ENCODE assay signal across 8 cellular contexts in the genomic region with DNA sequence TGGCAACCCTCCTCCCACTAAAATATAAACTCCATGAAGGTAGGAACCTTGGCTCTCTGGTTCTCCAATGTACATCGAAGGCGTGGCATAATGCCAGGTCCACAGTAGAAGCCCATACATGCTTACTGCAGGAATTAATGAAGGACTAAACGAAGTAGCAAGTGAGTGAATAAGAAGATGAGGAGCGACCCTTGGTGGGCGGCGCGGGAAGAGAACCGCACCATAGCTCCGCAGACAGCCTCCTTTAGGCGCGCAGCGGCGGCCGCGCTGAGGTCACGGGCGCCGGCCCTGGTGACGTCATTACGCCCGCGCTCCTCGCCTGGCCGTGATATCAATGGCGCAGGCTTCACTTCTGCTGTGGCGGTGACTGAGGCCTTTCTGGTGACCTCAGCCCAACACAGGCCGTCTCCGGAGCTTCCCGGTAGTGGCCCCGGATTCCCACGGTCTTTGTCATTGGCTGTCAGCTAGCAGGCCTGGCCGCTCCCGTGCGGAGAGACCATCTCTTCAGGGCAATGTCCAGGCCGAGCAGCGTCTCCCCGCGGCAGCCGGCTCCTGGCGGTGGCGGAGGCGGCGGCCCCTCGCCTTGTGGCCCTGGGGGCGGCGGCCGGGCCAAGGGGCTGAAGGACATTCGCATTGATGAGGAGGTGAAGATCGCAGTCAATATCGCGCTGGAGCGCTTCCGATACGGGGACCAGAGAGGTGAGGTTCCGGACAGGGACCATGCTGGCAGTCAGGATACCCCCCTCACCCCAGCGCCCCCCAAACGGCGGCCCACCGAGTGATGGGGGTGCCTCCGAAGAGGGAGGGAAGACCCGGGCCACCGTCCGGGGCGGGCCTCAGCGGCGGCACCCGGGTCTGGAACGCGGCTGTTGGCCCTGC. TPM values are rescaled to one million over a fixed set of nuclear protein-coding genes. Genes with fewer than 3 reads are reported as not detected.
DNase-seq lines count a peak whose midpoint lies in the region; TF ChIP-seq lines count a peak whose summit lies in the region.

A gene (plus strand): TSS at position 311 of the 879 bp plus-strand sequence. CDS start 202 bp downstream, at position 513.

- H3K27ac Mint-ChIP-seq in neural crest cell (ENCODE audit: unreplicated experiment), result peak within 1 kb of the TSS; percentile 97

- peaks cover 3% of the 10 kb centered on the region for H3K36me3 Mint-ChIP-seq in neural crest cell (ENCODE audit: low read depth)

- no peaks in the 10 kb centered on the region; the same call in 1 of the 2 replicates for H3K9me3 ChIP-seq in ES-I3 (ENCODE audit: control insufficient read depth, insufficient read depth, low read length)

- H3K4me1 ChIP-seq in ES-I3 (ENCODE audit: insufficient read depth, low read length), result no peaks in the 10 kb centered on the region

- H3K4me1 Mint-ChIP-seq in neural crest cell, result peaks cover 34% of the 10 kb centered on the region

- H3K9ac ChIP-seq in ES-I3 (ENCODE audit: low read depth, low read length), result peak within 1 kb of the TSS; percentile 93

- peak; percentile 62 for TF ChIP-seq CTCF in LNCaP clone FGC (IDR thresholded peaks at IDR 0.05; ENCODE audit: control insufficient read depth, extremely low read depth, insufficient read depth)
- TF ChIP-seq CTCF in fibroblast of villous mesenchyme (IDR thresholded peaks at IDR 0.05; ENCODE audit: insufficient read depth, low read depth, low read length), result peak; percentile 3
- TF ChIP-seq CTCF in neural crest cell (conservative IDR thresholded peaks at IDR 0.05), result peak; percentile 49

- H3K4me3 Mint-ChIP-seq in neural crest cell, result peak within 1 kb of the TSS; percentile 94

- peak; percentile 88 for DNase-seq in H4 (ENCODE audit: low spot score)
- peak; percentile 62 for DNase-seq in LNCaP clone FGC (ENCODE audit: low read depth)
- peak; percentile 73 for DNase-seq in SHP77 treated with DMSO at 0.1 percent for 48 hours (lab: John Stamatoyannopoulos, UW)
- DNase-seq in activated gamma-delta T cell (lab: John Stamatoyannopoulos, UW), result peak; percentile 77
- peak; percentile 83 for DNase-seq in fibroblast of villous mesenchyme (ENCODE audit: low read depth)
- DNase-seq in neural crest cell (ENCODE audit: low read depth, low spot score), result peak; percentile 82
- DNase-seq in stromal cell of bone marrow (ENCODE audit: low read depth), result peak; percentile 73

- no peaks in the 10 kb centered on the region for H3K36me3 ChIP-seq in ES-I3 (ENCODE audit: insufficient read depth, low read length)

- H3K4me3 ChIP-seq in LNCaP clone FGC (ENCODE audit: low read depth, low read length) (peak within 1 kb of the TSS; percentile 81), fibroblast of villous mesenchyme (ENCODE audit: low read depth, low read length) (peak within 1 kb of the TSS; percentile 79)

- peaks cover 2% of the 10 kb centered on the region for H3K9me3 Mint-ChIP-seq in neural crest cell

- peaks cover 12% of the 10 kb centered on the region for H3K27me3 Mint-ChIP-seq in neural crest cell (ENCODE audit: low read depth)

RNA-seq across cellular contexts. Expression of the gene that starts here (rescaled TPM):
- 11.6 and 15.3 TPM in 2 replicates for total RNA-seq in H4 (2014; rRNA removed; shearing (Covaris generic))
- total RNA-seq in fibroblast of villous mesenchyme, result 31.1 and 32.2 TPM in 2 replicates
- 28.8 and 32.1 TPM in 2 replicates for total RNA-seq in neural crest cell

Comparison
In these comparisons a context has a peak if more than half of its experiments do, and no peak if none do; other contexts are left out.
1. Peak in every context shown above with its lines: DNase-seq and H3K4me3 ChIP-seq.
2. CTCF ChIP-seq: peak in every context shown above with its lines; median percentile 62 in LNCaP clone FGC; 49 in neural crest cell; 3 in fibroblast of villous mesenchyme.